ENCODE assay signal across 8 cellular contexts in genomic region chr15:34436126-34436955, GRCh38. TPM values are rescaled to one million over a fixed set of nuclear protein-coding genes. Genes with fewer than 3 reads are reported as not detected.
A peak's percentile ranks its signal among the peaks of the same experiment; 100 is the strongest.
DNase-seq lines count a peak whose midpoint lies in the region; ATAC-seq and TF ChIP-seq lines count a peak whose summit lies in the region.

No MANE protein-coding gene starts in this region.

- H3K27me3 Mint-ChIP-seq in glutamatergic neuron (ENCODE audit: unreplicated experiment), result peaks cover 2% of the 10 kb centered on the region

- H3K27ac Mint-ChIP-seq in glutamatergic neuron (ENCODE audit: unreplicated experiment), result no peak overlapping the region

- ATAC-seq in GM18867 (IDR thresholded peaks at IDR 0.05; ENCODE audit: unreplicated experiment) (peak; percentile 24), HG03064 (IDR thresholded peaks at IDR 0.05; ENCODE audit: low read depth, unreplicated experiment) (peak; percentile 15), HG03135 (IDR thresholded peaks at IDR 0.05; ENCODE audit: unreplicated experiment) (no peak)

- peak overlapping the region; percentile 79 for H3K4me3 Mint-ChIP-seq in glutamatergic neuron (ENCODE audit: unreplicated experiment)

- H3K4me3 ChIP-seq in retinal pigment epithelial cell (ENCODE audit: low read length), result peak overlapping the region; percentile 71

- peaks cover 6% of the 10 kb centered on the region for H3K4me1 Mint-ChIP-seq in glutamatergic neuron (ENCODE audit: low read depth, unreplicated experiment)

- DNase-seq in activated T-cell treated with anti-CD3 and anti-CD28 coated beads, Interleukin-2, amount 50 U/mL, for 48 hours, result peak; percentile 49 to 53
- DNase-seq in glutamatergic neuron (no peak), retinal pigment epithelial cell (ENCODE audit: low read depth) (no peak), NCI-H1092 treated with DMSO at 0.1 percent for 48 hours (lab: John Stamatoyannopoulos, UW) (no peak), hepatic stellate cell (ENCODE audit: low spot score) (no peak)

- H3K36me3 Mint-ChIP-seq in glutamatergic neuron (ENCODE audit: unreplicated experiment), result peaks cover 4% of the 10 kb centered on the region

- peaks cover 2% of the 10 kb centered on the region for H3K9me3 Mint-ChIP-seq in glutamatergic neuron (ENCODE audit: unreplicated experiment)

- no peak for TF ChIP-seq CTCF in glutamatergic neuron (IDR thresholded peaks at IDR 0.05; ENCODE audit: partially characterized antibody, unreplicated experiment)
- no peak for TF ChIP-seq CTCF in retinal pigment epithelial cell (conservative IDR thresholded peaks at IDR 0.05; ENCODE audit: low read depth, low read length)

RNA-seq across cellular contexts. Expression of gene GOLGA8A, which starts 1.3 kb away (rescaled TPM):
- 85.7 TPM for total RNA-seq in glutamatergic neuron (ENCODE audit: unreplicated experiment)

Comparison
In these comparisons a context has a peak if more than half of its experiments do, and no peak if none do; other contexts are left out.
1. DNase-seq: peak in activated T-cell treated with anti-CD3 and anti-CD28 coated beads, Interleukin-2, amount 50 U/mL, for 48 hours (2 of 2); none in glutamatergic neuron (single experiment), retinal pigment epithelial cell (single experiment), NCI-H1092 treated with DMSO at 0.1 percent for 48 hours (single experiment) and hepatic stellate cell (single experiment).